14 cellular contexts compared by ENCODE assay signal in genomic region chr12:105775351-105775750, GRCh38.
DNase-seq lines count a peak whose midpoint lies in the region; ATAC-seq and TF ChIP-seq lines count a peak whose summit lies in the region.
"Had no signal": no experiment of that assay in that cellular context is flagged by ENCODE, and none has a peak within 500 bp of the region (broad histone marks: within the 10 kb centered on the region; RNA-seq: fewer than 3 reads in every experiment).

No MANE protein-coding gene starts in this region.

- H3K4me1 Mint-ChIP-seq in GM23338, result no peaks in the 10 kb centered on the region
- H3K4me1 Mint-ChIP-seq: naive thymus-derived CD4-positive, alpha-beta T cell had no signal

- DNase-seq in SIG-M5 treated with dmso at 0.1 percent for 504 hours (lab: John Stamatoyannopoulos, UW; ENCODE audit: unreplicated experiment) (peak; percentile 22), SIG-M5 (lab: John Stamatoyannopoulos, UW) (no peak), SK-N-SH (no peak), heart left ventricle (no peak), stromal cell of bone marrow (ENCODE audit: low read depth) (peak; percentile 10), GM23338 (ENCODE audit: low spot score) (no peak), GM10266 (ENCODE audit: extremely low spot score) (no peak)
- DNase-seq: activated CD4-positive, alpha-beta T cell treated with anti-CD3 and anti-CD28 coated beads, Interleukin-2, amount 50 U/mL, for 48 hours; effector memory CD8-positive, alpha-beta T cell; naive thymus-derived CD4-positive, alpha-beta T cell; NK-92 treated with Interleukin-12 subunit alpha and Interleukin-12 subunit beta, amount 100 ng/mL, for 24 hours; stimulated activated CD4-positive, alpha-beta T cell treated with anti-CD3 and anti-CD28 coated beads, Interleukin-15, amount 100 ng/mL, for 24 hours had no signal

- peaks cover 4% of the 10 kb centered on the region; the same call in 1 of the 3 replicates for H3K36me3 Mint-ChIP-seq in GM23338 (ENCODE audit: low read depth)
- H3K36me3 Mint-ChIP-seq: activated naive CD8-positive, alpha-beta T cell had no signal

- no peaks in the 10 kb centered on the region for H3K27me3 Mint-ChIP-seq in GM23338 (ENCODE audit: insufficient read depth, low read depth, poor library complexity)

- H2AFZ ChIP-seq in SK-N-SH (ENCODE audit: low read depth), result no peak overlapping the region
- H2AFZ ChIP-seq in GM23338, result no peak overlapping the region

- H3K9me2 ChIP-seq in SK-N-SH (no peaks in the 10 kb centered on the region), GM23338 (ENCODE audit: insufficient read depth) (peaks cover 11% of the 10 kb centered on the region; the same call in 1 of the 2 replicates)

- H4K20me1 ChIP-seq in SK-N-SH (ENCODE audit: insufficient read depth) (no peaks in the 10 kb centered on the region), GM23338 (replicated peaks; ENCODE audit: insufficient read depth) (no peaks in the 10 kb centered on the region)

- H3K4me3 ChIP-seq in SK-N-SH (ENCODE audit: low read depth in 2 of 2, low read length in 1 of 2) (no peak overlapping the region), heart left ventricle (no peak overlapping the region), GM23338 (no peak overlapping the region)

- no peaks in the 10 kb centered on the region for H3K9me3 Mint-ChIP-seq in GM23338

- H3K36me3 ChIP-seq in SK-N-SH (replicated peaks in 1 of 2; ENCODE audit: control insufficient read depth in 1 of 2, insufficient read depth in 2 of 2, low read length in 1 of 2) (no peaks in the 10 kb centered on the region), heart left ventricle (no peaks in the 10 kb centered on the region), GM23338 (ENCODE audit: insufficient read depth) (no peaks in the 10 kb centered on the region)

- peak; percentile 33; the same call in 1 of the 2 replicates for TF ChIP-seq RAD21 in SK-N-SH (IDR thresholded peaks at IDR 0.05; ENCODE audit: low read length)

- peak; percentile 20 to 58 (median 37) for ATAC-seq in heart left ventricle
- ATAC-seq in GM23338, result no peak
- ATAC-seq in HG03439 (IDR thresholded peaks at IDR 0.05; ENCODE audit: unreplicated experiment), result no peak
- ATAC-seq: effector memory CD8-positive, alpha-beta T cell; naive thymus-derived CD4-positive, alpha-beta T cell had no signal

- H3K79me2 ChIP-seq in SK-N-SH (ENCODE audit: insufficient read depth) (no peaks in the 10 kb centered on the region), GM23338 (replicated peaks; ENCODE audit: insufficient read depth) (no peaks in the 10 kb centered on the region)

- no peak for TF ChIP-seq POLR2A in heart left ventricle (IDR thresholded peaks at IDR 0.05)

- POLR2A ChIA-PET in SK-N-SH (lab: Yijun Ruan, JAX), result no interaction called here

- H3K4me1 ChIP-seq in SK-N-SH (ENCODE audit: control insufficient read depth in 1 of 2, insufficient read depth in 2 of 2, low read depth in 1 of 2, low read length in 1 of 2), result no peaks in the 10 kb centered on the region
- peaks cover 0 to 13% (median 0%) of the 10 kb centered on the region in 12 donors for H3K4me1 ChIP-seq in heart left ventricle
- no peaks in the 10 kb centered on the region for H3K4me1 ChIP-seq in GM23338 (ENCODE audit: insufficient read depth)

- TF ChIP-seq CTCF in SK-N-SH (IDR thresholded peaks at IDR 0.05), result peak; percentile 42
- TF ChIP-seq CTCF in heart left ventricle (IDR thresholded peaks at IDR 0.05), result peak in 6 of 12 donors; percentile 6 to 38 (median 27)
- no peak for TF ChIP-seq CTCF in GM23338 (conservative IDR thresholded peaks at IDR 0.05; ENCODE audit: low read depth in 2 of 2)
- no peak for TF ChIP-seq CTCF in GM10266 (IDR thresholded peaks at IDR 0.05; ENCODE audit: control insufficient read depth, insufficient read depth, low read depth, missing control alignments)

- H3K27ac ChIP-seq in SK-N-SH (ENCODE audit: low read depth in 2 of 2, low read length in 1 of 2), result no peak overlapping the region
- no peak overlapping the region for H3K27ac ChIP-seq in heart left ventricle
- no peak overlapping the region for H3K27ac ChIP-seq in GM23338 (ENCODE audit: low read depth)

- 59% methylated on average over 3 of the region's 3 CpGs for WGBS in SK-N-SH (ENCODE audit: low lambda C conversion rate)
- WGBS in heart left ventricle, 4 donors, result 43 to 56% (median 47%) methylated on average over 3 of the region's 3 CpGs

- H3K4me3 Mint-ChIP-seq in GM23338, result no peak overlapping the region
- H3K4me3 Mint-ChIP-seq: activated naive CD8-positive, alpha-beta T cell; effector memory CD8-positive, alpha-beta T cell; naive thymus-derived CD4-positive, alpha-beta T cell had no signal

- H3K9ac ChIP-seq in SK-N-SH, result no peak overlapping the region

- H3K27ac Mint-ChIP-seq in GM23338, result no peak overlapping the region
- H3K27ac Mint-ChIP-seq: activated naive CD8-positive, alpha-beta T cell; effector memory CD8-positive, alpha-beta T cell; naive thymus-derived CD4-positive, alpha-beta T cell had no signal

- H3K4me2 ChIP-seq in SK-N-SH, result no peak overlapping the region
- no peak overlapping the region for H3K4me2 ChIP-seq in GM23338

- no peak for TF ChIP-seq EP300 in SK-N-SH (IDR thresholded peaks at IDR 0.05; ENCODE audit: borderline replicate concordance in 1 of 2, low read depth in 1 of 2, low read length in 1 of 2)

- H3K27me3 ChIP-seq in SK-N-SH (ENCODE audit: insufficient read depth), result no peaks in the 10 kb centered on the region
- H3K27me3 ChIP-seq in heart left ventricle, result no peaks in the 10 kb centered on the region
- H3K27me3 ChIP-seq in GM23338 (ENCODE audit: insufficient read depth), result no peaks in the 10 kb centered on the region

- CTCF ChIA-PET in SK-N-SH (lab: Yijun Ruan, JAX), result interaction anchor here (0.6 kb wide), 1 partner anchor 361 kb away, joined by 3 read pairs; no protein-coding TSS in a partner anchor

- H3K9me3 ChIP-seq in SK-N-SH, result no peaks in the 10 kb centered on the region
- H3K9me3 ChIP-seq in heart left ventricle, result no peaks in the 10 kb centered on the region

- intact Hi-C loops in heart left ventricle (cut with DNase I), result loop anchor here in 1 of 10 donors (5.0 kb wide), 1 partner anchor 362 kb away; the partner anchor contains the start of gene NUAK1

- H3F3A ChIP-seq in SK-N-SH (replicated peaks; ENCODE audit: insufficient read depth) (no peaks in the 10 kb centered on the region), GM23338 (replicated peaks; ENCODE audit: low read depth) (no peaks in the 10 kb centered on the region)

TF ChIP-seq in SK-N-SH, 30 proteins besides CTCF, POLR2A, EP300 and RAD21:
- TF ChIP-seq SMC3 (IDR thresholded peaks at IDR 0.05; ENCODE audit: low read depth, low read length) (peak; percentile 36), SIN3A (IDR thresholded peaks at IDR 0.05; ENCODE audit: borderline replicate concordance, low read depth, low read length) (no peak)

TF ChIP-seq in GM23338, 12 proteins besides CTCF, POLR2A, EP300 and RAD21 (continues in another document):
- no peak for TF ChIP-seq JUNB (IDR thresholded peaks at IDR 0.05; ENCODE audit: unreplicated experiment)
- TF ChIP-seq CREB1 (CRISPR knock-in tag; IDR thresholded peaks at IDR 0.05; ENCODE audit: low read depth), result no peak
- no peak for TF ChIP-seq ZNF331 (CRISPR knock-in tag; IDR thresholded peaks at IDR 0.05; ENCODE audit: low read depth)
- no peak for TF ChIP-seq EZH2phosphoT487 (IDR thresholded peaks at IDR 0.05; ENCODE audit: unreplicated experiment)
- no peak for TF ChIP-seq POLR2AphosphoS5 (IDR thresholded peaks at IDR 0.05; ENCODE audit: low read depth)
- TF ChIP-seq, protein P1, sequence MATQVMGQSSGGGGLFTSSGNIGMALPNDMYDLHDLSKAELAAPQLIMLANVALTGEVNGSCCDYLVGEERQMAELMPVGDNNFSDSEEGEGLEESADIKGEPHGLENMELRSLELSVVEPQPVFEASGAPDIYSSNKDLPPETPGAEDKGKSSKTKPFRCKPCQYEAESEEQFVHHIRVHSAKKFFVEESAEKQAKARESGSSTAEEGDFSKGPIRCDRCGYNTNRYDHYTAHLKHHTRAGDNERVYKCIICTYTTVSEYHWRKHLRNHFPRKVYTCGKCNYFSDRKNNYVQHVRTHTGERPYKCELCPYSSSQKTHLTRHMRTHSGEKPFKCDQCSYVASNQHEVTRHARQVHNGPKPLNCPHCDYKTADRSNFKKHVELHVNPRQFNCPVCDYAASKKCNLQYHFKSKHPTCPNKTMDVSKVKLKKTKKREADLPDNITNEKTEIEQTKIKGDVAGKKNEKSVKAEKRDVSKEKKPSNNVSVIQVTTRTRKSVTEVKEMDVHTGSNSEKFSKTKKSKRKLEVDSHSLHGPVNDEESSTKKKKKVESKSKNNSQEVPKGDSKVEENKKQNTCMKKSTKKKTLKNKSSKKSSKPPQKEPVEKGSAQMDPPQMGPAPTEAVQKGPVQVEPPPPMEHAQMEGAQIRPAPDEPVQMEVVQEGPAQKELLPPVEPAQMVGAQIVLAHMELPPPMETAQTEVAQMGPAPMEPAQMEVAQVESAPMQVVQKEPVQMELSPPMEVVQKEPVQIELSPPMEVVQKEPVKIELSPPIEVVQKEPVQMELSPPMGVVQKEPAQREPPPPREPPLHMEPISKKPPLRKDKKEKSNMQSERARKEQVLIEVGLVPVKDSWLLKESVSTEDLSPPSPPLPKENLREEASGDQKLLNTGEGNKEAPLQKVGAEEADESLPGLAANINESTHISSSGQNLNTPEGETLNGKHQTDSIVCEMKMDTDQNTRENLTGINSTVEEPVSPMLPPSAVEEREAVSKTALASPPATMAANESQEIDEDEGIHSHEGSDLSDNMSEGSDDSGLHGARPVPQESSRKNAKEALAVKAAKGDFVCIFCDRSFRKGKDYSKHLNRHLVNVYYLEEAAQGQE (IDR thresholded peaks at IDR 0.05; ENCODE audit: unreplicated experiment), result no peak
- no peak for TF ChIP-seq ZNF114 (CRISPR knock-in tag; IDR thresholded peaks at IDR 0.05)

Comparison
In these comparisons a context has a peak if more than half of its experiments do, and no peak if none do; other contexts are left out.
1. DNase-seq: peak in SIG-M5 treated with dmso at 0.1 percent for 504 hours (single experiment) and stromal cell of bone marrow (single experiment); none in SIG-M5 (single experiment), SK-N-SH (single experiment), heart left ventricle (0 of 5), GM23338 (single experiment) and GM10266 (single experiment).
2. ATAC-seq: peak in heart left ventricle (4 of 4); none in GM23338 (single experiment) and HG03439 (single experiment).